8 cellular contexts compared by ENCODE assay signal in the genomic region with DNA sequence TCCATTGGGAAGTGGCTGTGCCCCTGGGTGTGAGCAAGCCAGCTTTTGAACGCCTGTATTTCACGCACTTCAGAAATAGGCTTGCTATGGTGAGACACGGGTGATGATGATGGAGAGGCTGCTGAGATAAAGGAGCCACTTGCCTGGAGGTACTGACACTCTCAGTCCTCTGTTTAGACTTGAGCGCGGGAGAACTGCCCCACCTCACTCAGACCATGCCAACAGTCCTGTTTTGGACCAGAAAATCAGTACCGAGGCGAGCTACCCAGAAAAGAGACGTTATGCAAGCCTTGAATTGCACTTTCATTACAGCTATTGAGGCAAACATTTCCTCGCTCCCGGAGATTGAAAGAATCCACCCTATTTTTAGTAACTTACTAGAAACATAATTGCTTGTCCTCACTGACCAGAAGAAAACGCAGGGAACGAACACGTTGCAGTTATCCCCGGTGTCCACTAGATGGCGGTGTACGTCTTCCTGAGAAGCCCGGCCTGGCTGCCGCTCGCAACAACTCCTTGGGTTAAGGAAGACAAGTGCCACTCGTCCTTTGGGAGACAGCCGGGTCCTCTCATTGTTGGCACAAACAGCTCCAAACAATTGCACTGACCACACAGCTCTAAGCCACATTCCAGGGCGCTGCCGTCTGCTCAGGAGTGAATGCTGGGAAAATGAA.
DNase-seq lines count a peak whose midpoint lies in the region; ATAC-seq lines count a peak whose summit lies in the region.

No MANE protein-coding gene starts in this region.

- DNase-seq in DMS153 (lab: John Stamatoyannopoulos, UW), result peak; percentile 39
- peak; percentile 81 for DNase-seq in LHCN-M2 (ENCODE audit: low read depth)
- peak; percentile 1 for DNase-seq in SHP77 treated with DMSO at 0.1 percent for 48 hours (lab: John Stamatoyannopoulos, UW)
- peak; percentile 3 to 35 (median 23) for DNase-seq in activated naive CD4-positive, alpha-beta T cell (lab: John Stamatoyannopoulos, UW)
- DNase-seq in germinal center (ENCODE audit: low spot score), result peak; percentile 67
- peak; percentile 78 for DNase-seq in occipital lobe (lab: John Stamatoyannopoulos, UW)

- H3K27ac ChIP-seq in temporal lobe (ENCODE audit: low read depth, low read length), result peak overlapping the region; percentile 60

- ATAC-seq in GM21825 (IDR thresholded peaks at IDR 0.05; ENCODE audit: unreplicated experiment), result peak; percentile 83

Comparison
In these comparisons a context has a peak if more than half of its experiments do, and no peak if none do; other contexts are left out.
1. Peak in every context shown above with its lines: DNase-seq, ATAC-seq and H3K27ac ChIP-seq.
2. DNase-seq: peak in every context shown above with its lines; median percentile 81 in LHCN-M2; 78 in occipital lobe; 67 in germinal center; 39 in DMS153; 23 in activated naive CD4-positive, alpha-beta T cell; 1 in SHP77 treated with DMSO at 0.1 percent for 48 hours.